Comparison of ENCODE assay signal across 2 cellular contexts in genomic region chr5:136086776-136087566, GRCh38.
A peak's percentile ranks its signal among the peaks of the same experiment; 100 is the strongest.
TF ChIP-seq lines count a peak whose summit lies in the region.

No MANE protein-coding gene starts in this region.

TF ChIP-seq in HepG2, 621 proteins besides CTCF, POLR2A, EP300 and RAD21:
- TF ChIP-seq ATAD3A (CRISPR knock-in tag; IDR thresholded peaks at IDR 0.05) (no peak), MAFF (IDR thresholded peaks at IDR 0.05; ENCODE audit: low read depth, low read length) (peak; percentile 72), MAFK (conservative IDR thresholded peaks at IDR 0.05 in 1 of 2, IDR thresholded peaks at IDR 0.05 in 1 of 2; ENCODE audit: low read length in 2 of 2) (peak; percentile 77 to 82), ZNF3 (CRISPR knock-in tag; IDR thresholded peaks at IDR 0.05) (no peak)

TF ChIP-seq in SK-N-SH, 30 proteins besides CTCF, POLR2A, EP300 and RAD21:
- no peak for TF ChIP-seq FOXJ3 (CRISPR knock-in tag; IDR thresholded peaks at IDR 0.05)
- no peak for TF ChIP-seq TCF12 (IDR thresholded peaks at IDR 0.05)
- TF ChIP-seq MEF2A (IDR thresholded peaks at IDR 0.05; ENCODE audit: borderline replicate concordance, low read depth): no peak
- no peak for TF ChIP-seq GABPA (IDR thresholded peaks at IDR 0.05; ENCODE audit: low read depth)
- no peak for TF ChIP-seq RXRA (IDR thresholded peaks at IDR 0.05; ENCODE audit: borderline replicate concordance, low read depth)
- no peak for TF ChIP-seq TAF1 (IDR thresholded peaks at IDR 0.05; ENCODE audit: borderline replicate concordance, low read depth, low read length)
- no peak for TF ChIP-seq EZH2phosphoT487 (IDR thresholded peaks at IDR 0.05; ENCODE audit: borderline replicate concordance, low read depth)
- TF ChIP-seq MXI1 (IDR thresholded peaks at IDR 0.05; ENCODE audit: low read depth, low read length): no peak
- no peak for TF ChIP-seq FOSL2 (IDR thresholded peaks at IDR 0.05; ENCODE audit: borderline replicate concordance, low read depth)
- no peak for TF ChIP-seq SMC3 (IDR thresholded peaks at IDR 0.05; ENCODE audit: low read depth, low read length)
